Comparison of ENCODE assay signal across 23 cellular contexts in the genomic region with DNA sequence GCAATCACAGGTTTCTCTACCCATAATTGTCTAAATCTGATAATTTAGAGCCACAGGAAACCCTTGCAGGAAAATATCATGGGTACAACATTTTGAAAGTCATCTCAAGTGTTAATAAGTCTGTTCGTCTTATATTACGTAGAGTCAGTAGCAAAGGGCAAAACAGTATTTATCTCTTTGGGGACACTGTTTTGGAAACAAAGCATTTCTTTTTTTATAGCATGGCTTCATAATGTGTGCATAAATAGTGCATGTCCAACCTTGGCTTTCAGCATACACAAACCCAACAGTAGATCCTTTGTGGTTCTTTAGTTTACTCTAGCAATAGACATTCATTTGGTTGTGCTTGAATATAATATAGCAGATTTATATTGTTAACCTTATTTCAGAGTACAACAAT. TPM values are rescaled to one million over a fixed set of nuclear protein-coding genes. Genes with fewer than 3 reads are reported as not detected.
DNase-seq lines count a peak whose midpoint lies in the region; ATAC-seq, FAIRE-seq and TF ChIP-seq lines count a peak whose summit lies in the region.
"Had no signal": no experiment of that assay in that cellular context is flagged by ENCODE, and none has a peak within 500 bp of the region (broad histone marks: within the 10 kb centered on the region; RNA-seq: fewer than 3 reads in every experiment).

No MANE protein-coding gene starts in this region.

- intact Hi-C loops in heart left ventricle (cut with DNase I): loop anchor here in 3 of 10 donors (5.0 kb wide), 2 partner anchors 55 to 95 kb away; no protein-coding TSS in a partner anchor
- intact Hi-C loops in left cardiac atrium (cut with DNase I): loop anchor here in 1 of 2 donors (10.0 kb wide), 1 partner anchor 52 kb away; no protein-coding TSS in a partner anchor
- intact Hi-C loops in Caco-2 (cut with micrococcal nuclease; ENCODE audit: unreplicated experiment): loop anchor here (2.0 kb wide), 1 partner anchor 40 kb away; no protein-coding TSS in a partner anchor

- peaks cover 25% of the 10 kb centered on the region for H3K4me1 Mint-ChIP-seq in Caco-2 (ENCODE audit: low read depth, unreplicated experiment)
- no peaks in the 10 kb centered on the region for H3K4me1 Mint-ChIP-seq in effector memory CD8-positive, alpha-beta T cell (ENCODE audit: low read depth in 2 of 2)
- H3K4me1 Mint-ChIP-seq: B cell had no signal

- H3K4me1 ChIP-seq in heart left ventricle (peaks cover 0 to 55% (median 43%) of the 10 kb centered on the region in 12 donors), Caco-2 (peaks cover 45% of the 10 kb centered on the region), neutrophil (ENCODE audit: control insufficient read depth in 1 of 2, insufficient read depth in 1 of 2, low read depth in 1 of 2, low read length in 1 of 2) (peaks cover 29 to 33% of the 10 kb centered on the region in 2 experiments)
- H3K4me1 ChIP-seq: Peyer's patch had no signal

- WGBS in heart left ventricle, 4 donors: 35 to 63% (median 45%) methylated on average over 2 of the region's 2 CpGs

- H3K27ac ChIP-seq in heart left ventricle (peak overlapping the region in 9 of 12 donors; percentile 3 to 79 (median 56)), caudate nucleus (ENCODE audit: low read depth, low read length) (peak overlapping the region; percentile 20), neutrophil (peak overlapping the region; percentile 53)
- H3K27ac ChIP-seq: Peyer's patch had no signal

- CTCF ChIA-PET in Caco-2 (lab: Charles Lee): no interaction called here

- H3K36me3 ChIP-seq in heart left ventricle: peaks cover 0 to 79% (median 20%) of the 10 kb centered on the region in 9 donors
- peaks cover under 1% of the 10 kb centered on the region for H3K36me3 ChIP-seq in Caco-2 (ENCODE audit: control insufficient read depth, insufficient read depth, low read length)
- peaks cover 90% of the 10 kb centered on the region for H3K36me3 ChIP-seq in neutrophil
- H3K36me3 ChIP-seq: Peyer's patch had no signal

- H3K27ac Mint-ChIP-seq in Caco-2 (ENCODE audit: unreplicated experiment): peak overlapping the region; percentile 81
- no peak overlapping the region for H3K27ac Mint-ChIP-seq in effector memory CD8-positive, alpha-beta T cell
- H3K27ac Mint-ChIP-seq: B cell had no signal

- H3K36me3 Mint-ChIP-seq in Caco-2 (ENCODE audit: insufficient read depth, unreplicated experiment): peaks cover 55% of the 10 kb centered on the region
- no peaks in the 10 kb centered on the region for H3K36me3 Mint-ChIP-seq in effector memory CD8-positive, alpha-beta T cell (ENCODE audit: insufficient read depth)

- H3K9me3 Mint-ChIP-seq in Caco-2 (ENCODE audit: unreplicated experiment): no peaks in the 10 kb centered on the region
- H3K9me3 Mint-ChIP-seq in effector memory CD8-positive, alpha-beta T cell: no peaks in the 10 kb centered on the region
- H3K9me3 Mint-ChIP-seq: CD14-positive monocyte had no signal

- no peak for DNase-seq in heart left ventricle
- no peak for DNase-seq in left cardiac atrium
- no peak for DNase-seq in Caco-2
- no peak for DNase-seq in caudate nucleus (lab: John Stamatoyannopoulos, UW)
- no peak for DNase-seq in effector memory CD8-positive, alpha-beta T cell
- no peak for DNase-seq in RCC 7860 (ENCODE audit: low spot score)
- no peak for DNase-seq in hepatic stellate cell (ENCODE audit: low spot score)
- DNase-seq: DMS 273 treated with DMSO at 0.1 percent for 48 hours, DMS79 treated with DMSO at 0.1 percent for 48 hours, GOT3, HCEC 1CT, IMR-90, NCI-H1694, NCI-H2081 treated with DMSO at 0.1 percent for 48 hours, NCI-H2171 treated with DMSO at 0.1 percent for 48 hours, NCI-H524 treated with DMSO at 0.1 percent for 48 hours, NCI-H82, Peyer's patch had no signal

- no peaks in the 10 kb centered on the region for H3K27me3 Mint-ChIP-seq in Caco-2 (ENCODE audit: insufficient read depth, unreplicated experiment)
- H3K27me3 Mint-ChIP-seq in effector memory CD8-positive, alpha-beta T cell: peaks cover 8 to 35% of the 10 kb centered on the region in 2 donors

- H3K4me3 Mint-ChIP-seq in Caco-2 (ENCODE audit: unreplicated experiment): no peak overlapping the region
- no peak overlapping the region for H3K4me3 Mint-ChIP-seq in effector memory CD8-positive, alpha-beta T cell
- H3K4me3 Mint-ChIP-seq: B cell had no signal

- H3K4me3 ChIP-seq in heart left ventricle (no peak overlapping the region), Caco-2 (ENCODE audit: low read depth, low read length) (no peak overlapping the region), neutrophil (ENCODE audit: low read depth in 1 of 2, low read length in 1 of 2) (no peak overlapping the region)
- H3K4me3 ChIP-seq: Peyer's patch had no signal

- POLR2A ChIA-PET in Caco-2 (lab: Charles Lee): no interaction called here

- H3K27me3 ChIP-seq in heart left ventricle (no peaks in the 10 kb centered on the region), Caco-2 (replicated peaks; ENCODE audit: control insufficient read depth, insufficient read depth, low read length) (no peaks in the 10 kb centered on the region), neutrophil (no peaks in the 10 kb centered on the region)
- H3K27me3 ChIP-seq: Peyer's patch had no signal

- FAIRE-seq in RCC 7860 (lab: Jason Lieb, UNC): no peak
- FAIRE-seq: A204.1, GM12891 had no signal

- peak; percentile 39 to 70 (median 56) for ATAC-seq in heart left ventricle
- no peak for ATAC-seq in left cardiac atrium
- no peak for ATAC-seq in effector memory CD8-positive, alpha-beta T cell (replicated peaks)

- no TSS peak for BruUV-seq in Caco-2 (replicated peaks; lab: Mats Ljungman, UMichigan)

- TF ChIP-seq POLR2A in heart left ventricle (IDR thresholded peaks at IDR 0.05): no peak

- TF ChIP-seq CTCF in heart left ventricle (IDR thresholded peaks at IDR 0.05): no peak
- no peak for TF ChIP-seq CTCF in Caco-2 (IDR thresholded peaks at IDR 0.05; ENCODE audit: insufficient read depth in 1 of 2, low read depth in 1 of 2, low read length in 1 of 2, severe bottlenecking in 1 of 2, unreplicated experiment in 1 of 2)
- no peak for TF ChIP-seq CTCF in neutrophil (IDR thresholded peaks at IDR 0.05)

- no peaks in the 10 kb centered on the region for H3K9me3 ChIP-seq in heart left ventricle
- no peaks in the 10 kb centered on the region for H3K9me3 ChIP-seq in Caco-2
- H3K9me3 ChIP-seq in neutrophil: no peaks in the 10 kb centered on the region
- H3K9me3 ChIP-seq: Peyer's patch had no signal

RNA-seq across cellular contexts. Expression of gene ST3GAL6, which starts 24.0 kb away (rescaled TPM):
- total RNA-seq in heart left ventricle (10 to 100 TPM; 35.3 to 91.1 (median 64.5) TPM), left cardiac atrium (10 to 100 TPM; 22.2 to 36.3 TPM), Caco-2 (2022) (59.7 and 67.2 TPM in 2 replicates)
- polyA plus RNA-seq in heart left ventricle: 10 to 100 TPM; 37.3 to 95.9 TPM
- total RNA-seq: B cell had no signal

Comparison
In these comparisons a context has a peak if more than half of its experiments do, and no peak if none do; other contexts are left out.
1. ATAC-seq: peak in heart left ventricle (4 of 4); none in left cardiac atrium (0 of 2) and effector memory CD8-positive, alpha-beta T cell (single experiment).
2. Peak in every context shown above with its lines, with median percentiles within 50 percentile points of each other: H3K27ac ChIP-seq.